ENCODE assay signal across 1 cellular context in genomic region chr18:24094561-24094960, GRCh38.
TF ChIP-seq lines count a peak whose summit lies in the region.

No MANE protein-coding gene starts in this region.

TF ChIP-seq in IMR-90, 13 proteins besides CTCF, POLR2A, EP300 and RAD21:
- no peak for TF ChIP-seq MXI1 (IDR thresholded peaks at IDR 0.05; ENCODE audit: borderline replicate concordance, low read depth, low read length)
- TF ChIP-seq RCOR1 (IDR thresholded peaks at IDR 0.05; ENCODE audit: insufficient replicate concordance, low read length) = no peak
- no peak for TF ChIP-seq ELK1 (IDR thresholded peaks at IDR 0.05; ENCODE audit: borderline replicate concordance, low read depth, low read length)
- no peak for TF ChIP-seq RFX5 (IDR thresholded peaks at IDR 0.05; ENCODE audit: low read depth, low read length)
- TF ChIP-seq NFE2L2 (IDR thresholded peaks at IDR 0.05; ENCODE audit: low read depth, low read length) = no peak
- TF ChIP-seq CHD1 (IDR thresholded peaks at IDR 0.05; ENCODE audit: low read depth, low read length) = no peak
- TF ChIP-seq CEBPB (IDR thresholded peaks at IDR 0.05; ENCODE audit: low read depth, low read length) = no peak
- TF ChIP-seq BHLHE40 (IDR thresholded peaks at IDR 0.05; ENCODE audit: low read depth, low read length) = no peak
- TF ChIP-seq USF2 (IDR thresholded peaks at IDR 0.05; ENCODE audit: low read depth, low read length) = no peak
- no peak for TF ChIP-seq SMC3 (IDR thresholded peaks at IDR 0.05; ENCODE audit: low read depth, low read length)
- no peak for TF ChIP-seq FOS (IDR thresholded peaks at IDR 0.05; ENCODE audit: low read depth, low read length)
- TF ChIP-seq MAZ (IDR thresholded peaks at IDR 0.05; ENCODE audit: borderline replicate concordance, low read depth, low read length) = no peak
